10 cellular contexts compared by ENCODE assay signal in genomic region chr12:14962180-14962579, GRCh38. TPM values are rescaled to one million over a fixed set of nuclear protein-coding genes. Genes with fewer than 3 reads are reported as not detected.
DNase-seq lines count a peak whose midpoint lies in the region; ATAC-seq and TF ChIP-seq lines count a peak whose summit lies in the region.
"Had no signal": no experiment of that assay in that cellular context is flagged by ENCODE, and none has a peak within 500 bp of the region (broad histone marks: within the 10 kb centered on the region; RNA-seq: fewer than 3 reads in every experiment).

No MANE protein-coding gene starts in this region.

- CTCF ChIA-PET in T-cell (lab: Charles Lee), result interaction anchor here (0.6 to 3.2 kb wide), 8 partner anchors 10 to 741 kb away, joined by 3 to 18 read pairs (median 4); partner anchors contain the start of genes ATF7IP (in 1 of the 2) and ERP27 (in 1 of the 2)

- H3K4me1 Mint-ChIP-seq in activated naive CD4-positive, alpha-beta T cell treated with anti-CD3 and anti-CD28 coated beads, Interleukin-2, amount 50 U/mL, for 24 hours, result peaks cover 77% of the 10 kb centered on the region
- peaks cover 55 to 69% (median 65%) of the 10 kb centered on the region in 3 donors for H3K4me1 Mint-ChIP-seq in T-cell

- peaks cover 5% of the 10 kb centered on the region for H3K9me3 Mint-ChIP-seq in activated naive CD4-positive, alpha-beta T cell treated with anti-CD3 and anti-CD28 coated beads, Interleukin-2, amount 50 U/mL, for 24 hours
- H3K9me3 Mint-ChIP-seq in T-cell, result peaks cover 0 to 4% (median 0%) of the 10 kb centered on the region in 3 donors

- peak overlapping the region; percentile 100 for H3K4me3 Mint-ChIP-seq in activated naive CD4-positive, alpha-beta T cell treated with anti-CD3 and anti-CD28 coated beads, Interleukin-2, amount 50 U/mL, for 24 hours
- H3K4me3 Mint-ChIP-seq in T-cell, result peak overlapping the region; percentile 97 to 98 (median 98)

- TF ChIP-seq CTCF in esophagus squamous epithelium (IDR thresholded peaks at IDR 0.05), result no peak
- TF ChIP-seq CTCF in thoracic aorta (IDR thresholded peaks at IDR 0.05), result no peak

- DNase-seq in activated naive CD4-positive, alpha-beta T cell treated with anti-CD3 and anti-CD28 coated beads, Interleukin-2, amount 50 U/mL, for 16 hours, result no peak
- no peak for DNase-seq in T-cell
- DNase-seq in esophagus squamous epithelium (lab: John Stamatoyannopoulos, UW), result no peak
- DNase-seq in thoracic aorta (ENCODE audit: low spot score), result no peak
- DNase-seq in head of caudate nucleus, result no peak
- no peak for DNase-seq in NCI-H2029 treated with DMSO at 0.1 percent for 48 hours (lab: John Stamatoyannopoulos, UW)
- DNase-seq in DMS114 treated with DMSO at 0.1 percent for 48 hours (lab: John Stamatoyannopoulos, UW; ENCODE audit: unreplicated experiment), result no peak
- DNase-seq: activated CD8-positive, alpha-beta memory T cell treated with anti-CD3 and anti-CD28 coated beads for 24 hours had no signal

- no peak for TF ChIP-seq POLR2A in esophagus squamous epithelium (IDR thresholded peaks at IDR 0.05)

- H3K36me3 ChIP-seq in esophagus squamous epithelium, result no peaks in the 10 kb centered on the region
- H3K36me3 ChIP-seq in thoracic aorta, result no peaks in the 10 kb centered on the region

- ATAC-seq in T-cell (replicated peaks in 1 of 4), result no peak
- no peak for ATAC-seq in thoracic aorta (ENCODE audit: insufficient number of reproducible peaks, low FRiP score, low read depth)

- no peaks in the 10 kb centered on the region for H3K27me3 Mint-ChIP-seq in activated naive CD4-positive, alpha-beta T cell treated with anti-CD3 and anti-CD28 coated beads, Interleukin-2, amount 50 U/mL, for 24 hours
- no peaks in the 10 kb centered on the region for H3K27me3 Mint-ChIP-seq in T-cell

- 68 to 70% methylated on average over 4 of the region's 4 CpGs for WGBS in esophagus squamous epithelium, 2 donors

- H3K9me3 ChIP-seq in esophagus squamous epithelium (no peaks in the 10 kb centered on the region), thoracic aorta (no peaks in the 10 kb centered on the region)

- H3K4me1 ChIP-seq in esophagus squamous epithelium (peaks cover 0 to 33% (median 0%) of the 10 kb centered on the region in 3 donors), thoracic aorta (ENCODE audit: control insufficient read depth in 1 of 2, low read depth in 2 of 2) (peaks cover 15 to 50% of the 10 kb centered on the region in 2 donors)

- H3K27ac ChIP-seq in esophagus squamous epithelium, result peak overlapping the region; percentile 78 to 87 (median 82)
- H3K27ac ChIP-seq in thoracic aorta, result peak overlapping the region in 1 of 2 donors; percentile 60

- intact Hi-C loops in esophagus squamous epithelium (cut with DNase I), result no loop called here
- intact Hi-C loops in head of caudate nucleus (cut with DNase I), result no loop called here

- POLR2A ChIA-PET in T-cell (lab: Charles Lee), result interaction anchor here (0.6 to 2.9 kb wide), 11 partner anchors 10 to 192 kb away, joined by 3 to 22 read pairs (median 4); partner anchors contain the start of genes C12orf60 (in 1 of the 2) and WBP11 (in 1 of the 2)

- H3K4me3 ChIP-seq in esophagus squamous epithelium, result peak overlapping the region in 2 of 4 donors; percentile 44 to 61
- peak overlapping the region; percentile 73 for H3K4me3 ChIP-seq in thoracic aorta

- H3K27me3 ChIP-seq in esophagus squamous epithelium, result no peaks in the 10 kb centered on the region
- H3K27me3 ChIP-seq in thoracic aorta (replicated peaks; ENCODE audit: insufficient read depth), result no peaks in the 10 kb centered on the region

- H3K27ac Mint-ChIP-seq in activated naive CD4-positive, alpha-beta T cell treated with anti-CD3 and anti-CD28 coated beads, Interleukin-2, amount 50 U/mL, for 24 hours, result peak overlapping the region; percentile 98
- peak overlapping the region; percentile 95 to 98 for H3K27ac Mint-ChIP-seq in T-cell

- H3K36me3 Mint-ChIP-seq in activated naive CD4-positive, alpha-beta T cell treated with anti-CD3 and anti-CD28 coated beads, Interleukin-2, amount 50 U/mL, for 24 hours, result peaks cover 2% of the 10 kb centered on the region
- H3K36me3 Mint-ChIP-seq in T-cell, result peaks cover 27% of the 10 kb centered on the region

RNA-seq across cellular contexts. Expression of gene ARHGDIB, which starts 0.8 kb away (rescaled TPM):
- total RNA-seq in T-cell (100 to 1,000 TPM; 722 to 938 (median 785) TPM), esophagus squamous epithelium (10 to 100 TPM; 17.2 to 91.1 (median 62.0) TPM), thoracic aorta (100 to 1,000 TPM; 199 to 223 TPM)

RNA-seq across cellular contexts. Expression of gene PDE6H, which starts 10.7 kb away (rescaled TPM):
- total RNA-seq in T-cell (not detected), esophagus squamous epithelium (not detected), thoracic aorta (not detected)
- total RNA-seq: H4 had no signal

RNA-seq across cellular contexts. Expression of gene ERP27, which starts 23.8 kb away (rescaled TPM):
- total RNA-seq in T-cell (10 to 100 TPM; 11.1 to 21.8 (median 14.7) TPM), esophagus squamous epithelium (1 to 10 TPM in 2 of 4 donors, under 1 TPM in 1, not detected in 1; 0.57 to 5.5 (median 1.9) TPM), thoracic aorta (1 to 10 TPM in 1 of 2 donors, not detected in 1; 2.4 TPM)
- total RNA-seq: H4 had no signal
